In the genomic region with DNA sequence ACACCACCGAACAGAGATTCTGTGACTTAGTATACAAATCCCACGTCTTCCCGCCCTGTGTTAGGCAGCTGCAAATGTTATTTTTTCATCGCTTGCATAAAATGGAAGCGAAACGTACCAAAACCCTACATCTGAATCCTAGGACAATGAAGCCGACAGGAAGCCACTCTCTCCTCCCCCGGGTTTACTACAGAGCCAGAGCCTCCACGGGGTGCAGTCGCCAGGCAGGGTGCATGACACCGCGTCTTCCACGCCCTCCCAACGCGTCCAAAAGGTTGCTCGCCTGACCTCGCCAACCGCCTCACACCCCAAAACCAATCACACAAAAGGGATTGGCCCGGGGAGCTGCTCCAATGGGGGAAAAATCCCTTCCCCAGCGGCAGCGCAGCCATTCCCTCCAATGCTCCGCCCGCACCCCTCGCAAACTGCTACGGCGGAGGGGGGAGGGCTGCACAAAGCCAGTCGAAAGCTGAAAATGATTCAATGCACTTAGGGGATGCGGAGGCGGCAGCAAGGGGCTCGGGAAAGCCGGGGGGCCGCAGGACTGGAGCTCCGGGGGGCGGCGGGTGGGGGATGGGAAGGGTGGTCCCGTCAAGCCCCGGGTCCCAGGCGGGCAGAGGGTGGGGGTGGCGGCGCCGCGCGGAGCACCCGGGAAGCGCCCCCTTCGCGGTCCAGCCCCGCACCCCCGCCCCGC, we compare ENCODE assay signal across 8 cellular contexts. TPM values are rescaled to one million over a fixed set of nuclear protein-coding genes. Genes with fewer than 3 reads are reported as not detected.
DNase-seq lines count a peak whose midpoint lies in the region; ATAC-seq lines count a peak whose summit lies in the region.

No MANE protein-coding gene starts in this region.

- DNase-seq in G401 (ENCODE audit: low spot score) (peak; percentile 66), NCI-H2029 treated with DMSO at 0.1 percent for 48 hours (lab: John Stamatoyannopoulos, UW) (peak; percentile 21), UCSD-AML1 (lab: John Stamatoyannopoulos, UW; ENCODE audit: unreplicated experiment) (peak; percentile 66), caudate nucleus (lab: John Stamatoyannopoulos, UW) (peak in 56 of 61 donors; percentile 21 to 84 (median 65)), islet precursor cell (peak; percentile 68), middle frontal gyrus (ENCODE audit: extremely low spot score, low spot score) (no peak)
- peak; percentile 49 to 66 (median 63) for DNase-seq in stimulated activated CD4-positive, alpha-beta T cell treated with anti-CD3 and anti-CD28 coated beads, Interleukin-12 subunit alpha, Interleukin-12 subunit beta, amount 100 ng/mL, for 48 hours (ENCODE audit: low read depth in 2 of 3, low spot score in 1 of 3)

- peak; percentile 18 for ATAC-seq in HG02571 (IDR thresholded peaks at IDR 0.05; ENCODE audit: unreplicated experiment)

- H3K27ac ChIP-seq in caudate nucleus (ENCODE audit: low read depth, low read length) = peak overlapping the region; percentile 98

- in situ Hi-C loops in G401 (cut with HindIII; ENCODE audit: low sequenced_read_pairs) = no loop called here

RNA-seq across cellular contexts. Expression of a gene that starts 0.7 kb away (rescaled TPM):
- total RNA-seq in G401 (2014; rRNA removed; shearing (Covaris generic)) = 33.6 and 36.5 TPM in 2 replicates

RNA-seq across cellular contexts. Expression of a gene that starts 1.5 kb away (rescaled TPM):
- total RNA-seq in G401 (2014; rRNA removed; shearing (Covaris generic)) = 10.8 and 18.7 TPM in 2 replicates
